ENCODE assay signal across 1 cellular context in the genomic region with DNA sequence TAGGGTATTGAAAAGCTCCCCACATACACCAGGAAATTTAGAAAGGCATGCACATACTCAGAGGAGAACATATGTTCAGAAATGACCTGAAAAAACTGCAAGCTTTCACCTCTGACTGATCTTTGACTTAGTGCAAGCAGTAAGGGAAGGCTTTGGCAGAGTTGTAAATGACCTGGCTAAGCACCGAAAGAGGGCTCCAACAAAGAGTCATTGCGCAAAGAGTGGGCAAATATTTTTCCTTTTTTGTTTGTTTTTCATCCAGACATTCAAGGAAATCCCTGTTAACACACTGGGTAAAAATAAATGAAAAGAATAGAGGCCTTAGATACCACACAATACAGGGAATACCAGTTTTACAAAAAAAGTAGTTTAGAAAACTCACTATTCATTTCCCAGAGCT.
A peak's percentile ranks its signal among the peaks of the same experiment; 100 is the strongest.
TF ChIP-seq lines count a peak whose summit lies in the region.

No MANE protein-coding gene starts in this region.

TF ChIP-seq in HepG2, 621 proteins besides CTCF, POLR2A, EP300 and RAD21 (continued from another document and continues in another):
- TF ChIP-seq, protein P1, sequence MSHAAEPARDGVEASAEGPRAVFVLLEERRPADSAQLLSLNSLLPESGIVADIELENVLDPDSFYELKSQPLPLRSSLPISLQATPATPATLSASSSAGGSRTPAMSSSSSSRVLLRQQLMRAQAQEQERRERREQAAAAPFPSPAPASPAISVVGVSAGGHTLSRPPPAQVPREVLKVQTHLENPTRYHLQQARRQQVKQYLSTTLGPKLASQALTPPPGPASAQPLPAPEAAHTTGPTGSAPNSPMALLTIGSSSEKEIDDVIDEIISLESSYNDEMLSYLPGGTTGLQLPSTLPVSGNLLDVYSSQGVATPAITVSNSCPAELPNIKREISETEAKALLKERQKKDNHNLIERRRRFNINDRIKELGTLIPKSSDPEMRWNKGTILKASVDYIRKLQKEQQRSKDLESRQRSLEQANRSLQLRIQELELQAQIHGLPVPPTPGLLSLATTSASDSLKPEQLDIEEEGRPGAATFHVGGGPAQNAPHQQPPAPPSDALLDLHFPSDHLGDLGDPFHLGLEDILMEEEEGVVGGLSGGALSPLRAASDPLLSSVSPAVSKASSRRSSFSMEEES (CRISPR knock-in tag; IDR thresholded peaks at IDR 0.05), result 0 out of 2 replicates have a peak, but pooled peaks have one; percentile 11
- TF ChIP-seq MZF1 (CRISPR knock-in tag; IDR thresholded peaks at IDR 0.05; ENCODE audit: borderline replicate concordance) (no peak), KMT2B (CRISPR knock-in tag; IDR thresholded peaks at IDR 0.05) (0 out of 2 replicates have a peak, but pooled peaks have one; percentile 41), FOXK2 (IDR thresholded peaks at IDR 0.05) (no peak), ZNF101 (CRISPR knock-in tag; IDR thresholded peaks at IDR 0.05; ENCODE audit: borderline replicate concordance, low read depth) (no peak), ARHGAP35 (CRISPR knock-in tag; IDR thresholded peaks at IDR 0.05; ENCODE audit: borderline replicate concordance) (no peak), MIXL1 (CRISPR knock-in tag; IDR thresholded peaks at IDR 0.05) (no peak), SAP130 (CRISPR knock-in tag; IDR thresholded peaks at IDR 0.05; ENCODE audit: low read depth) (peak; percentile 73), EHMT2 (IDR thresholded peaks at IDR 0.05; ENCODE audit: borderline replicate concordance, low read depth, low read length) (no peak), ZKSCAN8 (CRISPR knock-in tag; IDR thresholded peaks at IDR 0.05; ENCODE audit: borderline replicate concordance) (no peak), ZBTB21 (CRISPR knock-in tag; IDR thresholded peaks at IDR 0.05) (no peak), NRL (CRISPR knock-in tag; IDR thresholded peaks at IDR 0.05; ENCODE audit: borderline replicate concordance) (no peak), STAG1 (CRISPR knock-in tag; IDR thresholded peaks at IDR 0.05) (no peak), ASH2L (IDR thresholded peaks at IDR 0.05; ENCODE audit: insufficient read length, low read depth, low read length) (peak; percentile 26), ZNF570 (CRISPR knock-in tag; IDR thresholded peaks at IDR 0.05; ENCODE audit: borderline replicate concordance) (no peak), ZSCAN12 (CRISPR knock-in tag; IDR thresholded peaks at IDR 0.05) (no peak), AHR (CRISPR knock-in tag; IDR thresholded peaks at IDR 0.05) (no peak), BRD4 (CRISPR knock-in tag; IDR thresholded peaks at IDR 0.05) (no peak), NFATC3 (CRISPR knock-in tag; IDR thresholded peaks at IDR 0.05) (no peak), ZNF589 (CRISPR knock-in tag; conservative IDR thresholded peaks at IDR 0.05) (no peak)
- TF ChIP-seq, protein P2, sequence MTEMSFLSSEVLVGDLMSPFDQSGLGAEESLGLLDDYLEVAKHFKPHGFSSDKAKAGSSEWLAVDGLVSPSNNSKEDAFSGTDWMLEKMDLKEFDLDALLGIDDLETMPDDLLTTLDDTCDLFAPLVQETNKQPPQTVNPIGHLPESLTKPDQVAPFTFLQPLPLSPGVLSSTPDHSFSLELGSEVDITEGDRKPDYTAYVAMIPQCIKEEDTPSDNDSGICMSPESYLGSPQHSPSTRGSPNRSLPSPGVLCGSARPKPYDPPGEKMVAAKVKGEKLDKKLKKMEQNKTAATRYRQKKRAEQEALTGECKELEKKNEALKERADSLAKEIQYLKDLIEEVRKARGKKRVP (CRISPR knock-in tag; IDR thresholded peaks at IDR 0.05), result no peak
- TF ChIP-seq, protein P3, sequence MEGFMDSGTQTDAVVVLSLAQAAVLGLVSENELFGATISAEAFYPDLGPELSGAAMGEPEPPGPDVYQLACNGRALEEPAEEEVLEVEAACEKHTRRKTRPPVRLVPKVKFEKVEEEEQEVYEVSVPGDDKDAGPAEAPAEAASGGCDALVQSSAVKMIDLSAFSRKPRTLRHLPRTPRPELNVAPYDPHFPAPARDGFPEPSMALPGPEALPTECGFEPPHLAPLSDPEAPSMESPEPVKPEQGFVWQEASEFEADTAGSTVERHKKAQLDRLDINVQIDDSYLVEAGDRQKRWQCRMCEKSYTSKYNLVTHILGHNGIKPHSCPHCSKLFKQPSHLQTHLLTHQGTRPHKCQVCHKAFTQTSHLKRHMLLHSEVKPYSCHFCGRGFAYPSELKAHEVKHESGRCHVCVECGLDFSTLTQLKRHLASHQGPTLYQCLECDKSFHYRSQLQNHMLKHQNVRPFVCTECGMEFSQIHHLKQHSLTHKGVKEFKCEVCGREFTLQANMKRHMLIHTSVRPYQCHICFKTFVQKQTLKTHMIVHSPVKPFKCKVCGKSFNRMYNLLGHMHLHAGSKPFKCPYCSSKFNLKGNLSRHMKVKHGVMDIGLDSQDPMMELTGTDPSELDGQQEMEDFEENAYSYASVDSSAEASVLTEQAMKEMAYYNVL (CRISPR knock-in tag; IDR thresholded peaks at IDR 0.05; ENCODE audit: borderline replicate concordance), result peak; percentile 76; the same call in 1 of the 2 replicates
- TF ChIP-seq, protein P4, sequence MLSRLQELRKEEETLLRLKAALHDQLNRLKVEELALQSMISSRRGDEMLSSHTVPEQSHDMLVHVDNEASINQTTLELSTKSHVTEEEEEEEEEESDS (CRISPR knock-in tag; IDR thresholded peaks at IDR 0.05; ENCODE audit: borderline replicate concordance), result no peak
- TF ChIP-seq, protein P5, sequence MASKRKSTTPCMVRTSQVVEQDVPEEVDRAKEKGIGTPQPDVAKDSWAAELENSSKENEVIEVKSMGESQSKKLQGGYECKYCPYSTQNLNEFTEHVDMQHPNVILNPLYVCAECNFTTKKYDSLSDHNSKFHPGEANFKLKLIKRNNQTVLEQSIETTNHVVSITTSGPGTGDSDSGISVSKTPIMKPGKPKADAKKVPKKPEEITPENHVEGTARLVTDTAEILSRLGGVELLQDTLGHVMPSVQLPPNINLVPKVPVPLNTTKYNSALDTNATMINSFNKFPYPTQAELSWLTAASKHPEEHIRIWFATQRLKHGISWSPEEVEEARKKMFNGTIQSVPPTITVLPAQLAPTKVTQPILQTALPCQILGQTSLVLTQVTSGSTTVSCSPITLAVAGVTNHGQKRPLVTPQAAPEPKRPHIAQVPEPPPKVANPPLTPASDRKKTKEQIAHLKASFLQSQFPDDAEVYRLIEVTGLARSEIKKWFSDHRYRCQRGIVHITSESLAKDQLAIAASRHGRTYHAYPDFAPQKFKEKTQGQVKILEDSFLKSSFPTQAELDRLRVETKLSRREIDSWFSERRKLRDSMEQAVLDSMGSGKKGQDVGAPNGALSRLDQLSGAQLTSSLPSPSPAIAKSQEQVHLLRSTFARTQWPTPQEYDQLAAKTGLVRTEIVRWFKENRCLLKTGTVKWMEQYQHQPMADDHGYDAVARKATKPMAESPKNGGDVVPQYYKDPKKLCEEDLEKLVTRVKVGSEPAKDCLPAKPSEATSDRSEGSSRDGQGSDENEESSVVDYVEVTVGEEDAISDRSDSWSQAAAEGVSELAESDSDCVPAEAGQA (IDR thresholded peaks at IDR 0.05; ENCODE audit: low read depth), result no peak
- TF ChIP-seq, protein P5 (CRISPR knock-in tag; IDR thresholded peaks at IDR 0.05; ENCODE audit: borderline replicate concordance), result no peak
- TF ChIP-seq, protein P6, sequence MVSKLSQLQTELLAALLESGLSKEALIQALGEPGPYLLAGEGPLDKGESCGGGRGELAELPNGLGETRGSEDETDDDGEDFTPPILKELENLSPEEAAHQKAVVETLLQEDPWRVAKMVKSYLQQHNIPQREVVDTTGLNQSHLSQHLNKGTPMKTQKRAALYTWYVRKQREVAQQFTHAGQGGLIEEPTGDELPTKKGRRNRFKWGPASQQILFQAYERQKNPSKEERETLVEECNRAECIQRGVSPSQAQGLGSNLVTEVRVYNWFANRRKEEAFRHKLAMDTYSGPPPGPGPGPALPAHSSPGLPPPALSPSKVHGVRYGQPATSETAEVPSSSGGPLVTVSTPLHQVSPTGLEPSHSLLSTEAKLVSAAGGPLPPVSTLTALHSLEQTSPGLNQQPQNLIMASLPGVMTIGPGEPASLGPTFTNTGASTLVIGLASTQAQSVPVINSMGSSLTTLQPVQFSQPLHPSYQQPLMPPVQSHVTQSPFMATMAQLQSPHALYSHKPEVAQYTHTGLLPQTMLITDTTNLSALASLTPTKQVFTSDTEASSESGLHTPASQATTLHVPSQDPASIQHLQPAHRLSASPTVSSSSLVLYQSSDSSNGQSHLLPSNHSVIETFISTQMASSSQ (IDR thresholded peaks at IDR 0.05; ENCODE audit: low read depth), result 0 out of 2 replicates have a peak, but pooled peaks have one; percentile 18
- TF ChIP-seq, protein P6 (CRISPR knock-in tag; IDR thresholded peaks at IDR 0.05; ENCODE audit: borderline replicate concordance), result no peak
- TF ChIP-seq, protein P7, sequence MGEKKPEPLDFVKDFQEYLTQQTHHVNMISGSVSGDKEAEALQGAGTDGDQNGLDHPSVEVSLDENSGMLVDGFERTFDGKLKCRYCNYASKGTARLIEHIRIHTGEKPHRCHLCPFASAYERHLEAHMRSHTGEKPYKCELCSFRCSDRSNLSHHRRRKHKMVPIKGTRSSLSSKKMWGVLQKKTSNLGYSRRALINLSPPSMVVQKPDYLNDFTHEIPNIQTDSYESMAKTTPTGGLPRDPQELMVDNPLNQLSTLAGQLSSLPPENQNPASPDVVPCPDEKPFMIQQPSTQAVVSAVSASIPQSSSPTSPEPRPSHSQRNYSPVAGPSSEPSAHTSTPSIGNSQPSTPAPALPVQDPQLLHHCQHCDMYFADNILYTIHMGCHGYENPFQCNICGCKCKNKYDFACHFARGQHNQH (CRISPR knock-in tag; IDR thresholded peaks at IDR 0.05), result peak; percentile 83
- TF ChIP-seq, protein P8, sequence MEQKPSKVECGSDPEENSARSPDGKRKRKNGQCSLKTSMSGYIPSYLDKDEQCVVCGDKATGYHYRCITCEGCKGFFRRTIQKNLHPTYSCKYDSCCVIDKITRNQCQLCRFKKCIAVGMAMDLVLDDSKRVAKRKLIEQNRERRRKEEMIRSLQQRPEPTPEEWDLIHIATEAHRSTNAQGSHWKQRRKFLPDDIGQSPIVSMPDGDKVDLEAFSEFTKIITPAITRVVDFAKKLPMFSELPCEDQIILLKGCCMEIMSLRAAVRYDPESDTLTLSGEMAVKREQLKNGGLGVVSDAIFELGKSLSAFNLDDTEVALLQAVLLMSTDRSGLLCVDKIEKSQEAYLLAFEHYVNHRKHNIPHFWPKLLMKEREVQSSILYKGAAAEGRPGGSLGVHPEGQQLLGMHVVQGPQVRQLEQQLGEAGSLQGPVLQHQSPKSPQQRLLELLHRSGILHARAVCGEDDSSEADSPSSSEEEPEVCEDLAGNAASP (CRISPR knock-in tag; IDR thresholded peaks at IDR 0.05; ENCODE audit: borderline replicate concordance), result peak; percentile 77; the same call in 1 of the 2 replicates
- TF ChIP-seq, protein P9, sequence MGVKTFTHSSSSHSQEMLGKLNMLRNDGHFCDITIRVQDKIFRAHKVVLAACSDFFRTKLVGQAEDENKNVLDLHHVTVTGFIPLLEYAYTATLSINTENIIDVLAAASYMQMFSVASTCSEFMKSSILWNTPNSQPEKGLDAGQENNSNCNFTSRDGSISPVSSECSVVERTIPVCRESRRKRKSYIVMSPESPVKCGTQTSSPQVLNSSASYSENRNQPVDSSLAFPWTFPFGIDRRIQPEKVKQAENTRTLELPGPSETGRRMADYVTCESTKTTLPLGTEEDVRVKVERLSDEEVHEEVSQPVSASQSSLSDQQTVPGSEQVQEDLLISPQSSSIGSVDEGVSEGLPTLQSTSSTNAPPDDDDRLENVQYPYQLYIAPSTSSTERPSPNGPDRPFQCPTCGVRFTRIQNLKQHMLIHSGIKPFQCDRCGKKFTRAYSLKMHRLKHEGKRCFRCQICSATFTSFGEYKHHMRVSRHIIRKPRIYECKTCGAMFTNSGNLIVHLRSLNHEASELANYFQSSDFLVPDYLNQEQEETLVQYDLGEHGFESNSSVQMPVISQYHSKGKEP (CRISPR knock-in tag; IDR thresholded peaks at IDR 0.05), result no peak
